Comparison of ENCODE assay signal across 8 cellular contexts in genomic region chr5:57176350-57176857, GRCh38. TPM values are rescaled to one million over a fixed set of nuclear protein-coding genes. Genes with fewer than 3 reads are reported as not detected.
DNase-seq lines count a peak whose midpoint lies in the region; ATAC-seq, FAIRE-seq and TF ChIP-seq lines count a peak whose summit lies in the region.

No MANE protein-coding gene starts in this region.

- H3K27ac Mint-ChIP-seq in memory B cell: peak overlapping the region; percentile 99

- DNase-seq in DND-41: no peak
- DNase-seq in LNCaP clone FGC (ENCODE audit: low read depth): no peak
- DNase-seq in bronchial epithelial cell (ENCODE audit: low read depth): peak; percentile 60
- no peak for DNase-seq in memory B cell (ENCODE audit: low spot score in 2 of 2)
- DNase-seq in uterus: no peak
- no peak for DNase-seq in stimulated activated CD4-positive, alpha-beta T cell treated with anti-CD3 and anti-CD28 coated beads, Interleukin-2, amount 100 ng/mL, for 48 hours
- no peak for DNase-seq in NCI-H187 treated with DMSO at 0.1 percent for 48 hours (lab: John Stamatoyannopoulos, UW)

- TF ChIP-seq CTCF in DND-41 (IDR thresholded peaks at IDR 0.05; ENCODE audit: borderline replicate concordance, extremely low read depth, low read length, poor library complexity, severe bottlenecking) (no peak), LNCaP clone FGC (IDR thresholded peaks at IDR 0.05; ENCODE audit: control insufficient read depth, extremely low read depth, insufficient read depth) (no peak), bronchial epithelial cell (IDR thresholded peaks at IDR 0.05; ENCODE audit: insufficient read depth, low read length, severe bottlenecking) (no peak), uterus (IDR thresholded peaks at IDR 0.05) (no peak)

- ATAC-seq in DND-41 (ENCODE audit: insufficient read depth, low read depth) (no peak), memory B cell (ENCODE audit: low read depth) (no peak), GM21717 (IDR thresholded peaks at IDR 0.05; ENCODE audit: unreplicated experiment) (no peak)

- peaks cover 64% of the 10 kb centered on the region for H4K20me1 ChIP-seq in DND-41 (ENCODE audit: insufficient read depth, low read length)

- peak overlapping the region; percentile 98 for H3K4me3 Mint-ChIP-seq in memory B cell

- no peak overlapping the region for H2AFZ ChIP-seq in DND-41 (ENCODE audit: low read depth, low read length)

- no peaks in the 10 kb centered on the region for H3K9me3 ChIP-seq in DND-41 (ENCODE audit: insufficient read depth, low read length, severe bottlenecking)
- H3K9me3 ChIP-seq in uterus: no peaks in the 10 kb centered on the region

- peak in 1 of 2 donors; percentile 25 for TF ChIP-seq POLR2A in uterus (IDR thresholded peaks at IDR 0.05)

- H3K27me3 ChIP-seq in DND-41 (ENCODE audit: insufficient read depth, low read length, poor library complexity) (peaks cover 5% of the 10 kb centered on the region), bronchial epithelial cell (ENCODE audit: control insufficient read depth, insufficient read depth, low read length) (no peaks in the 10 kb centered on the region), uterus (no peaks in the 10 kb centered on the region)

- peaks cover 82% of the 10 kb centered on the region for H3K4me1 ChIP-seq in DND-41 (ENCODE audit: insufficient read depth, low read length)
- H3K4me1 ChIP-seq in uterus: peaks cover 0 to 3% of the 10 kb centered on the region in 2 donors

- H3K4me3 ChIP-seq in DND-41 (ENCODE audit: low read depth in 1 of 2, low read length in 2 of 2): peak overlapping the region; percentile 75 to 76; a peak in 3 of 4 replicates
- H3K4me3 ChIP-seq in LNCaP clone FGC (ENCODE audit: low read depth, low read length): peak overlapping the region; percentile 90
- H3K4me3 ChIP-seq in bronchial epithelial cell (ENCODE audit: low read depth, low read length): peak overlapping the region; percentile 99
- peak overlapping the region; percentile 95 to 99 for H3K4me3 ChIP-seq in uterus

- no peak for FAIRE-seq in bronchial epithelial cell (lab: Jason Lieb, UNC)

- H3K79me2 ChIP-seq in DND-41 (ENCODE audit: insufficient read depth, low read length): peaks cover 80% of the 10 kb centered on the region

- H3K36me3 ChIP-seq in DND-41 (ENCODE audit: insufficient read depth, low read length) (peaks cover 36% of the 10 kb centered on the region), bronchial epithelial cell (ENCODE audit: control insufficient read depth, insufficient read depth, low read length) (no peaks in the 10 kb centered on the region), uterus (no peaks in the 10 kb centered on the region)

- H3K9ac ChIP-seq in DND-41 (ENCODE audit: low read depth, low read length): peak overlapping the region; percentile 91

- H3K4me1 Mint-ChIP-seq in memory B cell: peaks cover 36% of the 10 kb centered on the region

- peak overlapping the region; percentile 95 for H3K27ac ChIP-seq in DND-41 (ENCODE audit: low read length)
- peak overlapping the region; percentile 100 for H3K27ac ChIP-seq in uterus

- H3K36me3 Mint-ChIP-seq in memory B cell: peaks cover 11% of the 10 kb centered on the region

- H3K27me3 Mint-ChIP-seq in memory B cell: no peaks in the 10 kb centered on the region

- H3K4me2 ChIP-seq in DND-41 (ENCODE audit: insufficient read depth, low read length): peak overlapping the region; percentile 94

- intact Hi-C loops in uterus (cut with DNase I; ENCODE audit: low total_unique reads): no loop called here

- no peaks in the 10 kb centered on the region for H3K9me3 Mint-ChIP-seq in memory B cell

RNA-seq across cellular contexts. Expression of gene GPBP1, which starts 2.5 kb away (rescaled TPM):
- 84.2 and 87.3 TPM in 2 replicates for total RNA-seq in bronchial epithelial cell
- total RNA-seq in uterus: 100 to 1,000 TPM in 2 of 4 donors, 10 to 100 TPM in 2; 53.5 to 171 (median 99.6) TPM
